ENCODE assay signal across 18 cellular contexts in the genomic region with DNA sequence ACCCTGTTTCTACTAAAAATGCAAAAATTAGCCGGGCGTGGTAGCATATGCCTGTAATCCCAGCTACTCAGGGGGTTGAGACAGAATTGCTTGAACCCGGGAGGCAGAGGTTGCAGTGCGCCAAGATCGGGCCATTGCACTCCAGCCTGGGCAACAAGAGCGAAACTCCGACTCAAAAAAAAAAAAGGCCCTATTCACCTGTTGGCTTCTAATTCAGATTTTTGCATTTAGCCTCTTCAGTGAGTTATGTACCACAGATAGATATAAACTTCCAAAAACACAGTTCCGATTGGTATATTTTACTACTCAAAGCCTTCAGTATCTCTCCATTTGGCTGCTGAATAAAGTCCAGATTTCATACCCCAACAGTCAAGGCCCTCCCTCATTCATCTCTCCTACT.
"Had no signal": no experiment of that assay in that cellular context is flagged by ENCODE, and none has a peak within 500 bp of the region (broad histone marks: within the 10 kb centered on the region; RNA-seq: fewer than 3 reads in every experiment).

No MANE protein-coding gene starts in this region.

- H3K27ac ChIP-seq: SK-N-MC, VCaP had no signal

- DNase-seq: activated CD4-positive, alpha-beta memory T cell treated with anti-CD3 and anti-CD28 coated beads for 36 hours; activated CD4-positive, alpha-beta T cell treated with anti-CD3 and anti-CD28 coated beads, Interleukin-2, amount 10 ng/mL, durations not matched to agents 7 days and 5 days; activated CD4-positive, CD25-positive, alpha-beta regulatory T cell; activated CD8-positive, alpha-beta memory T cell treated with anti-CD3 and anti-CD28 coated beads for 24 hours; activated effector memory CD4-positive, alpha-beta T cell treated with anti-CD3 and anti-CD28 coated beads, Interleukin-2, amount 50 U/mL, for 16 hours; activated naive CD4-positive, alpha-beta T cell treated with Interleukin-2 at 50 U/mL for 16 hours; activated naive CD8-positive, alpha-beta T cell treated with anti-CD3 and anti-CD28 coated beads, Interleukin-2, amount 50 U/mL, for 24 hours; activated T-cell treated with anti-CD3 and anti-CD28 coated beads, Interleukin-2, amount 50 U/mL, for 4 hours; amniotic stem cell; NCI-H1048; NCI-H146; NCI-H187 treated with DMSO at 0.1 percent for 48 hours; NCI-H2081 treated with DMSO at 0.1 percent for 48 hours; NCI-H446; RPMI8226 had no signal

- ATAC-seq: activated T-cell treated with anti-CD3 and anti-CD28 coated beads, Interleukin-2, amount 50 U/mL, for 4 hours; Panc1 had no signal

- H3K4me3 ChIP-seq: SK-N-MC had no signal
